8 cellular contexts compared by ENCODE assay signal in genomic region chr12:54216580-54217308, GRCh38. TPM values are rescaled to one million over a fixed set of nuclear protein-coding genes. Genes with fewer than 3 reads are reported as not detected.
A peak's percentile ranks its signal among the peaks of the same experiment; 100 is the strongest.
DNase-seq lines count a peak whose midpoint lies in the region; ATAC-seq and TF ChIP-seq lines count a peak whose summit lies in the region.

No MANE protein-coding gene starts in this region.

- H3K4me3 Mint-ChIP-seq in activated T-cell treated with anti-CD3 and anti-CD28 coated beads, Interleukin-2, amount 50 U/mL, for 4 hours = peak overlapping the region; percentile 70
- H3K4me3 Mint-ChIP-seq in natural killer cell = peak overlapping the region; percentile 86
- H3K4me3 Mint-ChIP-seq in stimulated activated naive B cell treated with anti-CD40 and anti-IgM and Interleukin-4, amounts not matched to agents 10 μg/mL and 1 μg/mL and 100 μg/mL, for 72 hours = peak overlapping the region; percentile 73 to 75

- peak; percentile 62 for DNase-seq in GM12864 (ENCODE audit: low read depth)
- peak; percentile 84 for DNase-seq in LHCN-M2 (ENCODE audit: low read depth)
- peak; percentile 68 to 94 (median 90) for DNase-seq in Peyer's patch
- DNase-seq in activated T-cell treated with anti-CD3 and anti-CD28 coated beads, Interleukin-2, amount 50 U/mL, for 4 hours = peak; percentile 77
- DNase-seq in fibroblast of mammary gland (ENCODE audit: low read depth) = peak; percentile 80
- peak; percentile 49 for DNase-seq in natural killer cell
- peak; percentile 60 for DNase-seq in stimulated activated naive B cell treated with anti-CD40 and anti-IgM and Interleukin-4, amounts not matched to agents 10 μg/mL and 1 μg/mL and 100 μg/mL, for 72 hours

- no peak for TF ChIP-seq POLR2A in Peyer's patch (IDR thresholded peaks at IDR 0.05)

- peaks cover 32% of the 10 kb centered on the region for H3K4me1 Mint-ChIP-seq in activated T-cell treated with anti-CD3 and anti-CD28 coated beads, Interleukin-2, amount 50 U/mL, for 4 hours (ENCODE audit: low read depth)
- H3K4me1 Mint-ChIP-seq in natural killer cell = peaks cover 17 to 40% of the 10 kb centered on the region in 2 donors
- H3K4me1 Mint-ChIP-seq in stimulated activated naive B cell treated with anti-CD40 and anti-IgM and Interleukin-4, amounts not matched to agents 10 μg/mL and 1 μg/mL and 100 μg/mL, for 72 hours = peaks cover 23 to 33% of the 10 kb centered on the region in 2 donors

- H3K9me3 Mint-ChIP-seq in activated T-cell treated with anti-CD3 and anti-CD28 coated beads, Interleukin-2, amount 50 U/mL, for 4 hours = no peaks in the 10 kb centered on the region
- no peaks in the 10 kb centered on the region for H3K9me3 Mint-ChIP-seq in natural killer cell
- no peaks in the 10 kb centered on the region for H3K9me3 Mint-ChIP-seq in stimulated activated naive B cell treated with anti-CD40 and anti-IgM and Interleukin-4, amounts not matched to agents 10 μg/mL and 1 μg/mL and 100 μg/mL, for 72 hours

- peaks cover 0 to 8% of the 10 kb centered on the region in 2 donors for H3K27me3 ChIP-seq in Peyer's patch

- H3K9me3 ChIP-seq in Peyer's patch = no peaks in the 10 kb centered on the region

- peak overlapping the region in 1 of 4 donors; percentile 64 for H3K27ac ChIP-seq in Peyer's patch

- TF ChIP-seq CTCF in GM12864 (IDR thresholded peaks at IDR 0.05; ENCODE audit: low read depth, low read length, missing control alignments) (peak; percentile 75), Peyer's patch (IDR thresholded peaks at IDR 0.05) (peak; percentile 55 to 90 (median 68)), fibroblast of mammary gland (conservative IDR thresholded peaks at IDR 0.05; ENCODE audit: control insufficient read depth, insufficient read depth, low read depth, low read length) (peak; percentile 72), natural killer cell (IDR thresholded peaks at IDR 0.05) (peak; percentile 58)

- peaks cover 0 to 26% (median 20%) of the 10 kb centered on the region in 4 donors for H3K4me1 ChIP-seq in Peyer's patch

- intact Hi-C loops in natural killer cell (cut with micrococcal nuclease) = no loop called here

- H3K36me3 Mint-ChIP-seq in activated T-cell treated with anti-CD3 and anti-CD28 coated beads, Interleukin-2, amount 50 U/mL, for 4 hours (ENCODE audit: insufficient read depth) = no peaks in the 10 kb centered on the region
- H3K36me3 Mint-ChIP-seq in natural killer cell = no peaks in the 10 kb centered on the region
- no peaks in the 10 kb centered on the region for H3K36me3 Mint-ChIP-seq in stimulated activated naive B cell treated with anti-CD40 and anti-IgM and Interleukin-4, amounts not matched to agents 10 μg/mL and 1 μg/mL and 100 μg/mL, for 72 hours

- H3K4me3 ChIP-seq in GM12864 (ENCODE audit: low read depth, low read length) (peak overlapping the region; percentile 46), Peyer's patch (peak overlapping the region; percentile 1 to 40 (median 20)), fibroblast of mammary gland (ENCODE audit: control insufficient read depth, low read depth, low read length) (peak overlapping the region; percentile 43)

- H3K27ac Mint-ChIP-seq in natural killer cell = peak overlapping the region; percentile 46 to 73
- H3K27ac Mint-ChIP-seq in stimulated activated naive B cell treated with anti-CD40 and anti-IgM and Interleukin-4, amounts not matched to agents 10 μg/mL and 1 μg/mL and 100 μg/mL, for 72 hours = peak overlapping the region; percentile 45

- H3K36me3 ChIP-seq in Peyer's patch = no peaks in the 10 kb centered on the region

- peak; percentile 49 to 58 for ATAC-seq in activated T-cell treated with anti-CD3 and anti-CD28 coated beads, Interleukin-2, amount 50 U/mL, for 4 hours
- peak; percentile 48 to 63 (median 57) for ATAC-seq in natural killer cell
- ATAC-seq in stimulated activated naive B cell treated with anti-CD40 and anti-IgM and Interleukin-4, amounts not matched to agents 10 μg/mL and 1 μg/mL and 100 μg/mL, for 72 hours (replicated peaks) = peak; percentile 49 to 50
- ATAC-seq in GM21529 (IDR thresholded peaks at IDR 0.05; ENCODE audit: unreplicated experiment) = no peak

- peaks cover 2% of the 10 kb centered on the region for H3K27me3 Mint-ChIP-seq in activated T-cell treated with anti-CD3 and anti-CD28 coated beads, Interleukin-2, amount 50 U/mL, for 4 hours (ENCODE audit: low read depth)
- peaks cover 0 to 12% of the 10 kb centered on the region in 2 donors for H3K27me3 Mint-ChIP-seq in natural killer cell (ENCODE audit: low read depth in 2 of 2)
- H3K27me3 Mint-ChIP-seq in stimulated activated naive B cell treated with anti-CD40 and anti-IgM and Interleukin-4, amounts not matched to agents 10 μg/mL and 1 μg/mL and 100 μg/mL, for 72 hours = peaks cover 5 to 20% of the 10 kb centered on the region in 2 donors

RNA-seq across cellular contexts. Expression of gene SMUG1, which starts 28.0 kb away (rescaled TPM):
- 57.6 and 69.9 TPM in 2 replicates for total RNA-seq in LHCN-M2 (2014; rRNA removed)
- polyA plus RNA-seq in LHCN-M2 (2012) = 43.8 TPM
- total RNA-seq in Peyer's patch = 10 to 100 TPM; 37.7 to 86.6 (median 54.2) TPM
- 10 to 100 TPM; 14.1 to 19.8 (median 19.2) TPM for total RNA-seq in activated T-cell treated with anti-CD3 and anti-CD28 coated beads, Interleukin-2, amount 50 U/mL, for 4 hours
- 10 to 100 TPM; 10.8 to 15.6 (median 12.3) TPM for total RNA-seq in natural killer cell
